In genomic region chr10:131352765-131353290, GRCh38 we compare ENCODE assay signal across 12 cellular contexts. TPM values are rescaled to one million over a fixed set of nuclear protein-coding genes. Genes with fewer than 3 reads are reported as not detected.
"Had no signal": no experiment of that assay in that cellular context is flagged by ENCODE, and none has a peak within 500 bp of the region (broad histone marks: within the 10 kb centered on the region; RNA-seq: fewer than 3 reads in every experiment).

No MANE protein-coding gene starts in this region.

- ATAC-seq: HCT116, HepG2 had no signal

- DNase-seq: GM23248, GOT3, H7, HFFc6, KBM-7 had no signal

- H3K4me1 Mint-ChIP-seq: IgD-negative memory B cell had no signal

- H3K9me3 ChIP-seq: HAP-1 had no signal

- H3K27ac Mint-ChIP-seq: HFFc6 had no signal

- H3K4me1 ChIP-seq: HAP-1 had no signal

- FAIRE-seq: HepG2 had no signal

- H3K36me3 ChIP-seq: HAP-1 had no signal

- H3K36me3 Mint-ChIP-seq: IgD-negative memory B cell had no signal

- H3K4me3 ChIP-seq: GM23248, HAP-1 had no signal

- H3K27ac ChIP-seq: GM23248, HL-60 had no signal

- H3K4me3 Mint-ChIP-seq: HFFc6 had no signal

RNA-seq across cellular contexts. Expression of gene TCERG1L, which starts 41.3 kb away (rescaled TPM):
- total RNA-seq: GM23248, H4, HepG2, HT1080 had no signal
